Comparison of ENCODE assay signal across 22 cellular contexts in the genomic region with DNA sequence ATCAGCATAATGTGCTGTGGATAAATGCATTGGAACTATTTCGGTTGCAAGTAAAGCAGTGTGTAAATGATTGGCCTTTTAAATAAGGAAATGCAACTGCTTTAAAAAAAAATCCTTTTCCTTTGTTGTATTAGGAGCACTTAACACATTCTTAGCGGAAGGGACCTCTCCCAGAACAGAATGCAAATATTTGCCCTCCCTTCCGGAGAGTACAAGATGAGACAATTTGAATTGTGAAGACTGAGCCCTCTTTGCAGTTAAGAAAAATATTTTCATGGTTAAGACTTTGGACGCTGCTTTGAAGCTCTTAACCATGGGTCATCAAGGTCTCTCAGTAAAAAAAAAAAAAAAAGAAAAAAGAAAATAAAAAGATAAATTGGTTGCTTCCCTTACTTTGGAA. TPM values are rescaled to one million over a fixed set of nuclear protein-coding genes. Genes with fewer than 3 reads are reported as not detected.
A peak's percentile ranks its signal among the peaks of the same experiment; 100 is the strongest.
DNase-seq lines count a peak whose midpoint lies in the region; ATAC-seq and TF ChIP-seq lines count a peak whose summit lies in the region.
"Had no signal": no experiment of that assay in that cellular context is flagged by ENCODE, and none has a peak within 500 bp of the region (broad histone marks: within the 10 kb centered on the region; RNA-seq: fewer than 3 reads in every experiment).

No MANE protein-coding gene starts in this region.

- peaks cover 3% of the 10 kb centered on the region for H3K4me1 Mint-ChIP-seq in activated CD4-positive, alpha-beta memory T cell treated with anti-CD3 and anti-CD28 coated beads for 36 hours (ENCODE audit: low read depth)

- H3K9me3 Mint-ChIP-seq in activated CD4-positive, alpha-beta memory T cell treated with anti-CD3 and anti-CD28 coated beads for 36 hours, result no peaks in the 10 kb centered on the region
- H3K9me3 Mint-ChIP-seq: CD4-positive, alpha-beta memory T cell had no signal

- H3K27ac Mint-ChIP-seq in activated CD4-positive, alpha-beta memory T cell treated with anti-CD3 and anti-CD28 coated beads for 36 hours, result no peak overlapping the region
- H3K27ac Mint-ChIP-seq: CD4-positive, alpha-beta memory T cell had no signal

- CTCF ChIA-PET in activated CD4-positive, alpha-beta memory T cell treated with anti-CD3 and anti-CD28 coated beads for 36 hours (lab: Charles Lee), result no interaction called here

- H3K9ac ChIP-seq in colonic mucosa (ENCODE audit: low read depth in 2 of 2, low read length in 2 of 2), result no peak overlapping the region
- H3K9ac ChIP-seq: KMS-11, SK-N-SH had no signal

- POLR2A ChIA-PET in activated CD4-positive, alpha-beta memory T cell treated with anti-CD3 and anti-CD28 coated beads for 36 hours (lab: Charles Lee), result no interaction called here

- H3K4me1 ChIP-seq in colonic mucosa (peaks cover 4% of the 10 kb centered on the region), mucosa of descending colon (ENCODE audit: low read depth) (peaks cover 6% of the 10 kb centered on the region)
- H3K4me1 ChIP-seq: BE2C had no signal

- H3K27me3 ChIP-seq in colonic mucosa, result no peaks in the 10 kb centered on the region
- H3K27me3 ChIP-seq: BE2C had no signal

- intact Hi-C loops in colonic mucosa (cut with DNase I), result no loop called here
- intact Hi-C loops in mucosa of descending colon (cut with DNase I, micrococcal nuclease), result no loop called here
- intact Hi-C loops in activated CD4-positive, alpha-beta memory T cell treated with anti-CD3 and anti-CD28 coated beads for 36 hours (cut with micrococcal nuclease), result no loop called here

- DNase-seq in NCI-H146 (lab: John Stamatoyannopoulos, UW), result peak; percentile 26
- no peak for DNase-seq in NCI-H146 treated with DMSO at 0.1 percent for 48 hours (lab: John Stamatoyannopoulos, UW; ENCODE audit: unreplicated experiment)
- DNase-seq in colonic mucosa, result no peak
- DNase-seq in mucosa of descending colon, result no peak
- no peak for DNase-seq in activated effector memory CD4-positive, alpha-beta T cell treated with Interleukin-2 at 50 U/mL for 16 hours
- DNase-seq in activated CD4-positive, alpha-beta memory T cell treated with anti-CD3 and anti-CD28 coated beads for 36 hours, result no peak
- DNase-seq: BE2C; CD4-positive, alpha-beta memory T cell; DMS79 treated with DMSO at 0.1 percent for 48 hours; NCI-H1048; NCI-H1436 treated with DMSO at 0.1 percent for 48 hours; NCI-H2171; NCI-H446; NCI-H774; SHP77; SK-N-SH had no signal

- no peak overlapping the region for H3K4me3 ChIP-seq in colonic mucosa
- H3K4me3 ChIP-seq in mucosa of descending colon, result no peak overlapping the region

- H3K9me3 ChIP-seq in colonic mucosa (no peaks in the 10 kb centered on the region), mucosa of descending colon (no peaks in the 10 kb centered on the region)
- H3K9me3 ChIP-seq: BE2C, SK-N-SH had no signal

- peaks cover 3% of the 10 kb centered on the region for H3K27me3 Mint-ChIP-seq in activated CD4-positive, alpha-beta memory T cell treated with anti-CD3 and anti-CD28 coated beads for 36 hours

- no peak for TF ChIP-seq CTCF in colonic mucosa (IDR thresholded peaks at IDR 0.05)
- no peak for TF ChIP-seq CTCF in mucosa of descending colon (IDR thresholded peaks at IDR 0.05)

- peak overlapping the region; percentile 49 for H3K27ac ChIP-seq in colonic mucosa
- H3K27ac ChIP-seq: 22Rv1, KMS-11 had no signal

- no peaks in the 10 kb centered on the region for H3K36me3 Mint-ChIP-seq in activated CD4-positive, alpha-beta memory T cell treated with anti-CD3 and anti-CD28 coated beads for 36 hours
- H3K36me3 Mint-ChIP-seq: CD4-positive, alpha-beta memory T cell had no signal

- H3K36me3 ChIP-seq in colonic mucosa (no peaks in the 10 kb centered on the region), mucosa of descending colon (ENCODE audit: low read depth) (no peaks in the 10 kb centered on the region)
- H3K36me3 ChIP-seq: BE2C had no signal

- no peak overlapping the region for H3K4me3 Mint-ChIP-seq in activated CD4-positive, alpha-beta memory T cell treated with anti-CD3 and anti-CD28 coated beads for 36 hours
- H3K4me3 Mint-ChIP-seq: CD4-positive, alpha-beta memory T cell had no signal

- peak; percentile 71 for ATAC-seq in GM18502 (IDR thresholded peaks at IDR 0.05; ENCODE audit: poor library complexity, unreplicated experiment)
- peak; percentile 66 for ATAC-seq in mucosa of descending colon
- no peak for ATAC-seq in HG03439 (IDR thresholded peaks at IDR 0.05; ENCODE audit: unreplicated experiment)

RNA-seq across cellular contexts. Expression of a gene that starts 9.5 kb away (rescaled TPM):
- total RNA-seq in colonic mucosa, result 100 to 1,000 TPM in 1 of 2 donors, 10 to 100 TPM in 1; 84.6 to 128 TPM
- total RNA-seq in mucosa of descending colon, result 100 to 1,000 TPM in 1 of 3 donors, 10 to 100 TPM in 2; 27.8 to 109 (median 96.7) TPM
- total RNA-seq in activated CD4-positive, alpha-beta memory T cell treated with anti-CD3 and anti-CD28 coated beads for 36 hours, result not detected
- total RNA-seq: CD4-positive, alpha-beta memory T cell; H1; M059J had no signal

RNA-seq across cellular contexts. Expression of a gene that starts 45.1 kb away (rescaled TPM):
- 1 to 10 TPM; 1.0 to 2.7 TPM for total RNA-seq in colonic mucosa
- total RNA-seq in mucosa of descending colon, result 1 to 10 TPM in 2 of 3 donors, under 1 TPM in 1; 0.73 to 3.4 (median 3.3) TPM
- under 1 TPM; 0.45 to 0.48 TPM for total RNA-seq in activated CD4-positive, alpha-beta memory T cell treated with anti-CD3 and anti-CD28 coated beads for 36 hours

Comparison
In these comparisons a context has a peak if more than half of its experiments do, and no peak if none do; other contexts are left out.
1. RNA of a gene that starts 9.5 kb away (total RNA-seq): 84.6 to 128 TPM in colonic mucosa and 27.8 to 109 TPM in mucosa of descending colon; not detected in activated CD4-positive, alpha-beta memory T cell treated with anti-CD3 and anti-CD28 coated beads for 36 hours; every median in the first group is over 10 times any median in the second.